ENCODE assay signal across 8 cellular contexts in genomic region chr2:71510196-71510807, GRCh38. TPM values are rescaled to one million over a fixed set of nuclear protein-coding genes. Genes with fewer than 3 reads are reported as not detected.
A peak's percentile ranks its signal among the peaks of the same experiment; 100 is the strongest.
DNase-seq lines count a peak whose midpoint lies in the region; ATAC-seq and TF ChIP-seq lines count a peak whose summit lies in the region.

No MANE protein-coding gene starts in this region.

- H2AK5ac ChIP-seq in mesendoderm (ENCODE audit: low read length), result no peak overlapping the region

- no peak overlapping the region for H4K8ac ChIP-seq in mesendoderm (ENCODE audit: low read depth, low read length)

- H3K18ac ChIP-seq in mesendoderm (ENCODE audit: low read length), result no peak overlapping the region

- no peak overlapping the region for H2BK5ac ChIP-seq in mesendoderm (ENCODE audit: low read length)

- H3K27ac ChIP-seq in mesendoderm (ENCODE audit: low read depth, low read length), result no peak overlapping the region

- POLR2A ChIA-PET in activated CD8-positive, alpha-beta T cell treated with anti-CD3 and anti-CD28 coated beads for 36 hours (lab: Charles Lee), result interaction anchor here (0.9 kb wide), 1 partner anchor 487 kb away, joined by 3 read pairs; no protein-coding TSS in a partner anchor

- intact Hi-C loops in activated CD8-positive, alpha-beta T cell treated with anti-CD3 and anti-CD28 coated beads for 36 hours (cut with micrococcal nuclease), result loop anchor here (2.0 to 5.0 kb wide), 2 partner anchors 212 to 353 kb away; no protein-coding TSS in a partner anchor

- DNase-seq in DMS114 treated with DMSO at 0.1 percent for 48 hours (lab: John Stamatoyannopoulos, UW; ENCODE audit: unreplicated experiment) (peak; percentile 65), NCI-H526 treated with DMSO at 0.1 percent for 48 hours (lab: John Stamatoyannopoulos, UW) (peak; percentile 35), mesendoderm (peak; percentile 75)
- peak; percentile 82 for DNase-seq in activated CD8-positive, alpha-beta T cell treated with anti-CD3 and anti-CD28 coated beads for 36 hours
- DNase-seq in effector CD8-positive, alpha-beta T cell (lab: John Stamatoyannopoulos, UW), result peak; percentile 55
- peak; percentile 21 to 53 for DNase-seq in stimulated activated CD8-positive, alpha-beta memory T cell treated with anti-CD3 and anti-CD28 coated beads, Interleukin-2, amount 100 ng/mL, for 1 hour (ENCODE audit: low read depth in 2 of 2)

- no peak overlapping the region for H3K4me3 Mint-ChIP-seq in activated CD8-positive, alpha-beta T cell treated with anti-CD3 and anti-CD28 coated beads for 36 hours

- H3K36me3 ChIP-seq in mesendoderm (ENCODE audit: control insufficient read depth, insufficient read depth, low read length), result no peaks in the 10 kb centered on the region

- H3K23ac ChIP-seq in mesendoderm (ENCODE audit: low read length), result no peak overlapping the region

- H3K4me1 Mint-ChIP-seq in activated CD8-positive, alpha-beta T cell treated with anti-CD3 and anti-CD28 coated beads for 36 hours (ENCODE audit: low read depth), result no peaks in the 10 kb centered on the region

- ATAC-seq in HG02588 (IDR thresholded peaks at IDR 0.05; ENCODE audit: unreplicated experiment) (peak; percentile 49), GM18520 (IDR thresholded peaks at IDR 0.05; ENCODE audit: unreplicated experiment) (no peak)
- ATAC-seq in activated CD8-positive, alpha-beta T cell treated with anti-CD3 and anti-CD28 coated beads for 36 hours, result peak; percentile 74

- no CpG with 5 or more reads among the region's 6 CpGs for WGBS in mesendoderm (ENCODE audit: extremely low coverage, insufficient coverage, low lambda C conversion rate)

- H3K79me1 ChIP-seq in mesendoderm (ENCODE audit: low read length), result no peaks in the 10 kb centered on the region

- no peak overlapping the region for H3K4ac ChIP-seq in mesendoderm (ENCODE audit: low read depth, low read length)

- no peak overlapping the region for H2BK120ac ChIP-seq in mesendoderm (ENCODE audit: low read depth, low read length)

- H3K79me2 ChIP-seq in mesendoderm (ENCODE audit: control insufficient read depth, insufficient read depth, low read length), result no peaks in the 10 kb centered on the region

- H3K4me2 ChIP-seq in mesendoderm (ENCODE audit: low read length), result no peak overlapping the region

- no peaks in the 10 kb centered on the region for H3K27me3 ChIP-seq in mesendoderm (ENCODE audit: insufficient read depth, low read length, poor library complexity)

- H4K5ac ChIP-seq in mesendoderm (ENCODE audit: low read length), result no peak overlapping the region

- peak; percentile 80 for TF ChIP-seq CTCF in activated CD8-positive, alpha-beta T cell treated with anti-CD3 and anti-CD28 coated beads for 36 hours (IDR thresholded peaks at IDR 0.05)

- no peaks in the 10 kb centered on the region for H3K4me1 ChIP-seq in mesendoderm (ENCODE audit: control insufficient read depth, low read depth, low read length)

- no peak overlapping the region for H3K56ac ChIP-seq in mesendoderm (ENCODE audit: low read length)

- no peak overlapping the region for H2BK15ac ChIP-seq in mesendoderm (replicated peaks; ENCODE audit: low read depth)

- CTCF ChIA-PET in activated CD8-positive, alpha-beta T cell treated with anti-CD3 and anti-CD28 coated beads for 36 hours (lab: Charles Lee), result interaction anchor here (0.6 to 8.4 kb wide), 33 partner anchors 8 to 1234 kb away, joined by 3 to 114 read pairs (median 4); no protein-coding TSS in a partner anchor

- H3K27ac Mint-ChIP-seq in activated CD8-positive, alpha-beta T cell treated with anti-CD3 and anti-CD28 coated beads for 36 hours, result no peak overlapping the region

- no peaks in the 10 kb centered on the region for H3K36me3 Mint-ChIP-seq in activated CD8-positive, alpha-beta T cell treated with anti-CD3 and anti-CD28 coated beads for 36 hours (ENCODE audit: low read depth)

- H3K9ac ChIP-seq in mesendoderm (ENCODE audit: low read length), result no peak overlapping the region

- H3K27me3 Mint-ChIP-seq in activated CD8-positive, alpha-beta T cell treated with anti-CD3 and anti-CD28 coated beads for 36 hours, result peaks cover 2% of the 10 kb centered on the region

- H3K4me3 ChIP-seq in mesendoderm (ENCODE audit: low read length), result no peak overlapping the region

- H3K9me3 Mint-ChIP-seq in activated CD8-positive, alpha-beta T cell treated with anti-CD3 and anti-CD28 coated beads for 36 hours, result no peaks in the 10 kb centered on the region

RNA-seq across cellular contexts. Expression of gene DYSF, which starts 56.9 kb away (rescaled TPM):
- total RNA-seq in activated CD8-positive, alpha-beta T cell treated with anti-CD3 and anti-CD28 coated beads for 36 hours, result 1 to 10 TPM; 3.5 to 3.8 TPM
- polyA plus RNA-seq in mesendoderm (2013, experiment 1 of 2), result 4.0 TPM
- 3.9 TPM for polyA plus RNA-seq in mesendoderm (2013, experiment 2 of 2)
